Comparison of ENCODE assay signal across 17 cellular contexts in genomic region chr2:7436096-7436906, GRCh38.
DNase-seq lines count a peak whose midpoint lies in the region; ATAC-seq and TF ChIP-seq lines count a peak whose summit lies in the region.
"Had no signal": no experiment of that assay in that cellular context is flagged by ENCODE, and none has a peak within 500 bp of the region (broad histone marks: within the 10 kb centered on the region; RNA-seq: fewer than 3 reads in every experiment).

No MANE protein-coding gene starts in this region.

- H3K9me3 Mint-ChIP-seq in activated T-cell treated with anti-CD3 and anti-CD28 coated beads, Interleukin-2, amount 50 U/mL, for 24 hours: peaks cover 29% of the 10 kb centered on the region
- peaks cover 42% of the 10 kb centered on the region for H3K9me3 Mint-ChIP-seq in T-helper 2 cell treated with Interferon-gamma antibody and Interleukin-4, amounts not matched to agents 5 μg/mL and 100 μg/mL, for 36 hours
- H3K9me3 Mint-ChIP-seq in nephron progenitor cell: peaks cover 29% of the 10 kb centered on the region

- peak; percentile 45 for ATAC-seq in stimulated activated naive CD8-positive, alpha-beta T cell treated with anti-CD3 and anti-CD28 coated beads, Interleukin-15, Interleukin-2, amounts not matched to agents 100 U/mL and 50 U/mL, for 24 hours
- ATAC-seq: mucosa of descending colon had no signal

- H3K36me3 Mint-ChIP-seq in activated T-cell treated with anti-CD3 and anti-CD28 coated beads, Interleukin-2, amount 50 U/mL, for 24 hours (ENCODE audit: low read depth): peaks cover 56% of the 10 kb centered on the region
- H3K36me3 Mint-ChIP-seq in T-helper 2 cell treated with Interferon-gamma antibody and Interleukin-4, amounts not matched to agents 5 μg/mL and 100 μg/mL, for 36 hours (ENCODE audit: low read depth): peaks cover 47% of the 10 kb centered on the region
- H3K36me3 Mint-ChIP-seq in nephron progenitor cell (ENCODE audit: low read depth): peaks cover 19% of the 10 kb centered on the region

- DNase-seq in activated T-cell treated with anti-CD3 and anti-CD28 coated beads, Interleukin-2, amount 50 U/mL, for 24 hours: no peak
- DNase-seq in activated T-cell treated with anti-CD3 and anti-CD28 coated beads, Interleukin-2, amount 50 U/mL, for 48 hours: no peak
- no peak for DNase-seq in T-helper 2 cell treated with Interferon-gamma antibody and Interleukin-4, amounts not matched to agents 5 μg/mL and 100 μg/mL, for 36 hours (ENCODE audit: low spot score)
- peak; percentile 27 for DNase-seq in cerebellum (ENCODE audit: low spot score)
- no peak for DNase-seq in stimulated activated naive CD8-positive, alpha-beta T cell treated with anti-CD3 and anti-CD28 coated beads, Interleukin-15, Interleukin-2, amounts not matched to agents 100 U/mL and 50 U/mL, for 24 hours
- DNase-seq in UCSD-AML1 (lab: John Stamatoyannopoulos, UW; ENCODE audit: unreplicated experiment): no peak
- DNase-seq in nephron progenitor cell: no peak
- no peak for DNase-seq in NCI-H2196 (lab: John Stamatoyannopoulos, UW; ENCODE audit: unreplicated experiment)
- DNase-seq: ACHN; activated CD4-positive, alpha-beta T cell treated with anti-CD3 and anti-CD28 coated beads for 4 hours; hippocampal formation; MG63; mucosa of descending colon; NCI-H1436; NCI-H82; OCI-M1; Right ventricle myocardium superior had no signal

- H3K4me1 Mint-ChIP-seq in activated T-cell treated with anti-CD3 and anti-CD28 coated beads, Interleukin-2, amount 50 U/mL, for 24 hours (ENCODE audit: low read depth): peaks cover 82% of the 10 kb centered on the region
- peaks cover 66% of the 10 kb centered on the region for H3K4me1 Mint-ChIP-seq in T-helper 2 cell treated with Interferon-gamma antibody and Interleukin-4, amounts not matched to agents 5 μg/mL and 100 μg/mL, for 36 hours (ENCODE audit: low read depth)
- peaks cover 10% of the 10 kb centered on the region for H3K4me1 Mint-ChIP-seq in nephron progenitor cell

- H3K27me3 Mint-ChIP-seq in activated T-cell treated with anti-CD3 and anti-CD28 coated beads, Interleukin-2, amount 50 U/mL, for 24 hours: no peaks in the 10 kb centered on the region
- no peaks in the 10 kb centered on the region for H3K27me3 Mint-ChIP-seq in T-helper 2 cell treated with Interferon-gamma antibody and Interleukin-4, amounts not matched to agents 5 μg/mL and 100 μg/mL, for 36 hours (ENCODE audit: low read depth)
- H3K27me3 Mint-ChIP-seq in nephron progenitor cell (ENCODE audit: low read depth, poor library complexity): peaks cover 6% of the 10 kb centered on the region

- H3K4me3 Mint-ChIP-seq in activated T-cell treated with anti-CD3 and anti-CD28 coated beads, Interleukin-2, amount 50 U/mL, for 24 hours: no peak overlapping the region
- peak overlapping the region; percentile 59 for H3K4me3 Mint-ChIP-seq in T-helper 2 cell treated with Interferon-gamma antibody and Interleukin-4, amounts not matched to agents 5 μg/mL and 100 μg/mL, for 36 hours
- no peak overlapping the region for H3K4me3 Mint-ChIP-seq in nephron progenitor cell

- peak overlapping the region; percentile 91 for H3K27ac Mint-ChIP-seq in activated T-cell treated with anti-CD3 and anti-CD28 coated beads, Interleukin-2, amount 50 U/mL, for 24 hours
- peak overlapping the region; percentile 91 for H3K27ac Mint-ChIP-seq in T-helper 2 cell treated with Interferon-gamma antibody and Interleukin-4, amounts not matched to agents 5 μg/mL and 100 μg/mL, for 36 hours
- H3K27ac Mint-ChIP-seq in nephron progenitor cell: no peak overlapping the region

- TF ChIP-seq CTCF in nephron progenitor cell (IDR thresholded peaks at IDR 0.05): no peak
